In the genomic region with DNA sequence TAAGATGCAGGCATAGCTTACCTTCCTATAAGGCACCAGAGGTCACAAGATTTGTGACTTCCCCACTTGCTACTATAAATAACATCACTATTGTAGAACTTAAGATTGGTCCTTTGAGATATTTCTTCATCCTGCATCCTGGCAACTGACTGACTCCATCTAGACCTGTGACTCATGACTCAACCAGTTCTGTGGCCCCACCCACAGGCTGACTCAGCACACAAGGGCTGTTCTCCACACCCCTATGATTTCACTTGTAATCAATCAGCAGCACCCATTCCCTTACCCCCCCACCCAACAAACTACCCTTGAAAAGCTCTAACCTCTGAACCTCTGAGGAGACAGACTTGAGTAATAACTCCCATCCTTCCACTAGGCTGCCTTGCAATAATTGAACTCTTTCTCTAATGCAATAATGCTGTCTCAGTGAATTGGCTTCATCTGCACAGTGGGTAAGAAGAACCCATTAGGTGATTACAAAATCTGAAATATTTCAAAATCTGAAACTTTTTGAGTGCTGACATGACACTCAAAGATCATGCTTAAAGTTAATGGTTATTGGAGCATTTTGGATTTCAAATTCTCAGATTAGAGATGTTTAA, we compare ENCODE assay signal across 8 cellular contexts.
DNase-seq lines count a peak whose midpoint lies in the region; ATAC-seq and FAIRE-seq lines count a peak whose summit lies in the region.

No MANE protein-coding gene starts in this region.

- POLR2A ChIA-PET in activated CD4-positive, alpha-beta memory T cell treated with anti-CD3 and anti-CD28 coated beads, Interleukin-2, amount 10 ng/mL, durations not matched to agents 7 days and 5 days (lab: Charles Lee) = no interaction called here

- H3K27me3 Mint-ChIP-seq in activated CD4-positive, alpha-beta memory T cell treated with anti-CD3 and anti-CD28 coated beads, Interleukin-2, amount 10 ng/mL, durations not matched to agents 7 days and 5 days = no peaks in the 10 kb centered on the region

- H3K4me1 Mint-ChIP-seq in activated CD4-positive, alpha-beta memory T cell treated with anti-CD3 and anti-CD28 coated beads, Interleukin-2, amount 10 ng/mL, durations not matched to agents 7 days and 5 days = peaks cover 12% of the 10 kb centered on the region

- DNase-seq in Right ventricle myocardium inferior (ENCODE audit: missing footprints) = peak; percentile 65
- DNase-seq in cardiac septum (ENCODE audit: low spot score) = no peak
- peak; percentile 57 for DNase-seq in activated CD4-positive, alpha-beta memory T cell treated with anti-CD3 and anti-CD28 coated beads, Interleukin-2, amount 10 ng/mL, durations not matched to agents 7 days and 5 days
- DNase-seq in hepatic stellate cell (ENCODE audit: low spot score) = peak; percentile 60
- peak; percentile 38 for DNase-seq in urothelium cell line (ENCODE audit: low spot score)
- no peak for DNase-seq in activated gamma-delta T cell treated with Interleukin-2 at 50 U/mL for 16 hours
- no peak for DNase-seq in NCI-H1436 (lab: John Stamatoyannopoulos, UW)
- DNase-seq in HuH-7 (ENCODE audit: low spot score) = no peak

- no peak overlapping the region for H3K27ac Mint-ChIP-seq in activated CD4-positive, alpha-beta memory T cell treated with anti-CD3 and anti-CD28 coated beads, Interleukin-2, amount 10 ng/mL, durations not matched to agents 7 days and 5 days

- CTCF ChIA-PET in activated CD4-positive, alpha-beta memory T cell treated with anti-CD3 and anti-CD28 coated beads, Interleukin-2, amount 10 ng/mL, durations not matched to agents 7 days and 5 days (lab: Charles Lee) = no interaction called here

- no peak overlapping the region for H3K4me3 Mint-ChIP-seq in activated CD4-positive, alpha-beta memory T cell treated with anti-CD3 and anti-CD28 coated beads, Interleukin-2, amount 10 ng/mL, durations not matched to agents 7 days and 5 days

- FAIRE-seq in urothelium cell line (lab: Jason Lieb, UNC) = peak; percentile 13

- intact Hi-C loops in Right ventricle myocardium inferior (cut with DNase I) (no loop called here), cardiac septum (cut with DNase I) (no loop called here)

- H3K9me3 Mint-ChIP-seq in activated CD4-positive, alpha-beta memory T cell treated with anti-CD3 and anti-CD28 coated beads, Interleukin-2, amount 10 ng/mL, durations not matched to agents 7 days and 5 days = peaks cover 20% of the 10 kb centered on the region

- ATAC-seq in Right ventricle myocardium inferior = no peak

- H3K36me3 Mint-ChIP-seq in activated CD4-positive, alpha-beta memory T cell treated with anti-CD3 and anti-CD28 coated beads, Interleukin-2, amount 10 ng/mL, durations not matched to agents 7 days and 5 days (ENCODE audit: low read depth) = peaks cover 29% of the 10 kb centered on the region

Comparison
In these comparisons a context has a peak if more than half of its experiments do, and no peak if none do; other contexts are left out.
1. DNase-seq: peak in Right ventricle myocardium inferior (single experiment), activated CD4-positive, alpha-beta memory T cell treated with anti-CD3 and anti-CD28 coated beads, Interleukin-2, amount 10 ng/mL, durations not matched to agents 7 days and 5 days (single experiment), hepatic stellate cell (single experiment) and urothelium cell line (single experiment); none in cardiac septum (single experiment), activated gamma-delta T cell treated with Interleukin-2 at 50 U/mL for 16 hours (single experiment), NCI-H1436 (single experiment) and HuH-7 (single experiment).